In genomic region chr17:75694536-75694935, GRCh38 we compare ENCODE assay signal across 13 cellular contexts. TPM values are rescaled to one million over a fixed set of nuclear protein-coding genes. Genes with fewer than 3 reads are reported as not detected.
DNase-seq lines count a peak whose midpoint lies in the region; ATAC-seq, FAIRE-seq and TF ChIP-seq lines count a peak whose summit lies in the region.
"Had no signal": no experiment of that assay in that cellular context is flagged by ENCODE, and none has a peak within 500 bp of the region (broad histone marks: within the 10 kb centered on the region; RNA-seq: fewer than 3 reads in every experiment).

No MANE protein-coding gene starts in this region.

- H4K20me1 ChIP-seq in mammary epithelial cell (ENCODE audit: insufficient read depth, low read length) = no peaks in the 10 kb centered on the region
- H4K20me1 ChIP-seq in smooth muscle cell (ENCODE audit: low read depth) = peaks cover 62% of the 10 kb centered on the region

- FAIRE-seq in kidney (lab: Jason Lieb, UNC) = no peak
- FAIRE-seq: islet of Langerhans had no signal

- ATAC-seq in HG03095 (IDR thresholded peaks at IDR 0.05; ENCODE audit: unreplicated experiment) (no peak), HG03039 (IDR thresholded peaks at IDR 0.05; ENCODE audit: unreplicated experiment) (no peak)

- H3K4me1 ChIP-seq in HUES48 (ENCODE audit: control insufficient read depth, insufficient read depth, low read length) (peaks cover 26% of the 10 kb centered on the region), mammary epithelial cell (ENCODE audit: insufficient read depth, low read length) (peaks cover 99% of the 10 kb centered on the region), kidney (ENCODE audit: control insufficient read depth in 1 of 2, insufficient read depth in 1 of 2, low read depth in 1 of 2, low read length in 2 of 2) (peaks cover 23 to 27% of the 10 kb centered on the region in 2 donors), smooth muscle cell (ENCODE audit: low read depth) (peaks cover 23% of the 10 kb centered on the region)

- 23% methylated on average over 11 of the region's 14 CpGs for WGBS in mammary epithelial cell (ENCODE audit: low coverage, missing lambda C conversion rate)
- WGBS in smooth muscle cell (ENCODE audit: low lambda C conversion rate) = 84% methylated on average over 14 of the region's 14 CpGs

- H3F3A ChIP-seq in smooth muscle cell (ENCODE audit: low read depth) = peaks cover 16% of the 10 kb centered on the region

- no peak overlapping the region for H3K4me3 ChIP-seq in HUES48 (ENCODE audit: low read depth, low read length)
- H3K4me3 ChIP-seq in mammary epithelial cell (replicated peaks in 1 of 3; ENCODE audit: insufficient read depth in 1 of 3, low read depth in 2 of 3, low read length in 3 of 3) = no peak overlapping the region
- no peak overlapping the region for H3K4me3 ChIP-seq in kidney (ENCODE audit: low read length in 2 of 2)
- no peak overlapping the region for H3K4me3 ChIP-seq in smooth muscle cell

- H2AFZ ChIP-seq in mammary epithelial cell (ENCODE audit: low read depth, low read length) (no peak overlapping the region), smooth muscle cell (ENCODE audit: low read depth) (no peak overlapping the region)

- intact Hi-C loops in mammary epithelial cell (cut with micrococcal nuclease) (no loop called here), kidney (cut with DNase I) (no loop called here)

- CTCF ChIA-PET in mammary epithelial cell (lab: Charles Lee; ENCODE audit: low non-redundant PET) = interaction anchor here (0.6 kb wide), 1 partner anchor 72 kb away, joined by 7 read pairs; no protein-coding TSS in a partner anchor

- H3K4me2 ChIP-seq in mammary epithelial cell (ENCODE audit: insufficient read depth, low read depth, low read length) (peak overlapping the region; percentile 53), smooth muscle cell (no peak overlapping the region)

- H3K27ac ChIP-seq in HUES48 (ENCODE audit: low read depth, low read length) = peak overlapping the region; percentile 92
- peak overlapping the region; percentile 90 for H3K27ac ChIP-seq in mammary epithelial cell (ENCODE audit: insufficient read depth, low read depth, low read length)
- peak overlapping the region in 1 of 2 donors; percentile 67 for H3K27ac ChIP-seq in kidney (ENCODE audit: low read depth in 2 of 2, low read length in 2 of 2)
- peak overlapping the region; percentile 79 for H3K27ac ChIP-seq in smooth muscle cell (ENCODE audit: low read depth)

- dilution Hi-C loops in mammary epithelial cell (cut with HindIII; ENCODE audit: low sequenced_read_pairs) = no loop called here

- H3K79me2 ChIP-seq in mammary epithelial cell (ENCODE audit: insufficient read depth, low read length) = peaks cover 59% of the 10 kb centered on the region
- H3K79me2 ChIP-seq in smooth muscle cell (ENCODE audit: low read depth) = peaks cover 27% of the 10 kb centered on the region

- DNase-seq in mammary epithelial cell (no peak), kidney (peak; percentile 52), smooth muscle cell (lab: John Stamatoyannopoulos, UW; ENCODE audit: unreplicated experiment) (no peak), NCI-H226 (no peak), DMS153 (lab: John Stamatoyannopoulos, UW) (no peak)
- DNase-seq: CD4-positive, CD25-positive, alpha-beta regulatory T cell; erythroblast; NCI-H1105 treated with DMSO at 0.1 percent for 48 hours; NCI-H748 treated with DMSO at 0.1 percent for 48 hours had no signal

- H3K9ac ChIP-seq in HUES48 (ENCODE audit: low read depth, low read length) = no peak overlapping the region
- peak overlapping the region; percentile 72 for H3K9ac ChIP-seq in mammary epithelial cell (ENCODE audit: insufficient read depth, low read length)
- H3K9ac ChIP-seq in kidney (ENCODE audit: low read length in 2 of 2) = peak overlapping the region in 1 of 2 donors; percentile 5
- peak overlapping the region; percentile 20 for H3K9ac ChIP-seq in smooth muscle cell (ENCODE audit: low read depth)

- TF ChIP-seq CTCF in mammary epithelial cell (conservative IDR thresholded peaks at IDR 0.05 in 1 of 2, IDR thresholded peaks at IDR 0.05 in 1 of 2; ENCODE audit: extremely low read depth in 1 of 2, insufficient read depth in 1 of 2, low read depth in 1 of 2, low read length in 2 of 2) (no peak), kidney (IDR thresholded peaks at IDR 0.05; ENCODE audit: borderline replicate concordance, extremely low read depth, insufficient read depth) (no peak), smooth muscle cell (IDR thresholded peaks at IDR 0.05; ENCODE audit: borderline replicate concordance, insufficient read depth, poor library complexity, severe bottlenecking) (no peak)

- in situ Hi-C loops in mammary epithelial cell (cut with MboI; ENCODE audit: low sequenced_read_pairs in 2 of 2) = no loop called here

- H3K36me3 ChIP-seq in HUES48 (ENCODE audit: control insufficient read depth, insufficient read depth, low read length) (peaks cover 53% of the 10 kb centered on the region), mammary epithelial cell (ENCODE audit: insufficient read depth, low read length) (peaks cover 12% of the 10 kb centered on the region), kidney (ENCODE audit: control insufficient read depth in 1 of 2, insufficient read depth in 2 of 2, low read length in 2 of 2) (peaks cover 4 to 12% of the 10 kb centered on the region in 2 donors), smooth muscle cell (ENCODE audit: low read depth) (no peaks in the 10 kb centered on the region)

- H3K9me3 ChIP-seq in HUES48 (ENCODE audit: control insufficient read depth, insufficient read depth, low read length) = no peaks in the 10 kb centered on the region
- H3K9me3 ChIP-seq in mammary epithelial cell (replicated peaks; ENCODE audit: insufficient read depth, low read length) = no peaks in the 10 kb centered on the region
- H3K9me3 ChIP-seq in kidney (ENCODE audit: control insufficient read depth in 1 of 2, low read length in 2 of 2) = no peaks in the 10 kb centered on the region
- H3K9me3 ChIP-seq in smooth muscle cell (replicated peaks; ENCODE audit: low read depth) = no peaks in the 10 kb centered on the region

- BruUV-seq in mammary epithelial cell (replicated peaks; lab: Mats Ljungman, UMichigan) = no TSS peak

- H3K27me3 ChIP-seq in HUES48 (ENCODE audit: control insufficient read depth, insufficient read depth, low read length) (no peaks in the 10 kb centered on the region), mammary epithelial cell (ENCODE audit: insufficient read depth, low read length) (no peaks in the 10 kb centered on the region), smooth muscle cell (ENCODE audit: low read depth) (no peaks in the 10 kb centered on the region)

RNA-seq across cellular contexts. Expression of gene ITGB4, which starts 26.7 kb away (rescaled TPM):
- total RNA-seq in mammary epithelial cell (1,000 to 10,000 TPM; 2,525 to 2,618 TPM), kidney (149 TPM), smooth muscle cell (66.0 and 83.8 TPM in 2 replicates)
- polyA plus RNA-seq in mammary epithelial cell (1,059 TPM), kidney (ENCODE audit: insufficient read depth, low read depth, low replicate concordance) (15.7 TPM), smooth muscle cell (47.2 and 233 TPM in 2 replicates)
- polyA minus RNA-seq in mammary epithelial cell = 2,510 TPM
- total RNA-seq: CD4-positive, CD25-positive, alpha-beta regulatory T cell had no signal

RNA-seq across cellular contexts. Expression of gene SAP30BP, which starts 27.4 kb away (rescaled TPM):
- total RNA-seq in mammary epithelial cell (100 to 1,000 TPM in 1 of 2 donors, 10 to 100 TPM in 1; 49.0 to 105 TPM), kidney (95.1 TPM), smooth muscle cell (75.4 and 87.7 TPM in 2 replicates)
- polyA plus RNA-seq in mammary epithelial cell (85.8 TPM), kidney (ENCODE audit: insufficient read depth, low read depth, low replicate concordance) (62.9 TPM), smooth muscle cell (119 and 135 TPM in 2 replicates)
- 78.9 TPM for polyA minus RNA-seq in mammary epithelial cell

RNA-seq across cellular contexts. Expression of gene RECQL5, which starts 27.6 kb away (rescaled TPM):
- total RNA-seq in mammary epithelial cell (10 to 100 TPM; 25.3 to 34.8 TPM), kidney (51.6 TPM), smooth muscle cell (12.5 and 38.2 TPM in 2 replicates)
- polyA plus RNA-seq in mammary epithelial cell (14.5 TPM), kidney (ENCODE audit: insufficient read depth, low read depth, low replicate concordance) (40.0 TPM), smooth muscle cell (15.4 and 15.7 TPM in 2 replicates)
- polyA minus RNA-seq in mammary epithelial cell = 27.2 TPM

Comparison
In these comparisons a context has a peak if more than half of its experiments do, and no peak if none do; other contexts are left out.
1. RNA of gene ITGB4, which starts 26.7 kb away (total RNA-seq): 2,525 to 2,618 TPM in mammary epithelial cell; 149 TPM in kidney (single experiment) and 66.0 to 83.8 TPM in smooth muscle cell; every median in the first group is over 10 times any median in the second.